In the genomic region with DNA sequence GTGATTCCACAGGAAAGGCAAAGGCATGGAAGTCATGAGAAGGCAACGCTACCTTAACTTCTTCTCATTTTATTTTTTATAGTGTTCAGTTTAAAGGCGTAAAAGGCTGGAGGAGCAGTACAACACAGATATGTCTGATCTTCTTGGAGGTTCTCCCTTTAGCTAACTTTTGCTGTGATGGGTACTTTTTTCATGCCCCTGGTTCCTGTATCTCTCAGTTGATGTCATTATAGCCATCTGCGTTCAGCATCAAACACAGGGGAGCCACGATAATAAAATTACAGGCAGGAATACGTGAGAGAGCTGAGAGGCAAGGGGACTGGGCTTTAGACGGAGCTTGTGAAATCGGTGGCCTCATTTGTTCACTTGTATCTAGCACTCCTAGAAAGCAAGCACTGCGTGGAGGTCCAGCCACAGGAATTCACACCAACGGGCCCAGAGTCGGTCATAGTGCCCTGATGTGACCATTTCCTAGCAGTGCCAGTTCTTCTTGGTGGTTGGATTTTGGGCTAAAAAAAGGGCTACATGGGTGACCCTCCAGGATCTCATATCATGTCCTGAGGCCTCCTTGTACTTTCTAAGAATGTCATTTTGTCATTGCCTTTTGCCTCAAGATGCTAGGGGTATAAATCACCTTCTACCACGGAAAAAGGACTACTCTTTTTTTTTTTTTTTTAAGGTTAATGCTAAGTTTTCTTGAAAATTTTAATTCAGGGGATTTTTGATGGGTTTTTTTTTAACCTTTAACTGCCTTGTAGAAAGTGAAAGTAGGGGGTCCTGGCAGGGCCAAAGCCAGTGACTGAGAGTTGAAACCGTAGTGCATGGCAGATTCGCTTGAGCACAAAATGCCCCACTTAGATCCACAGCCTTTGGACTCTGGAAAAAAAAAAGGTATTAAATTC, we compare ENCODE assay signal across 9 cellular contexts.
DNase-seq lines count a peak whose midpoint lies in the region; ATAC-seq and TF ChIP-seq lines count a peak whose summit lies in the region.
"Had no signal": no experiment of that assay in that cellular context is flagged by ENCODE, and none has a peak within 500 bp of the region (broad histone marks: within the 10 kb centered on the region; RNA-seq: fewer than 3 reads in every experiment).

No MANE protein-coding gene starts in this region.

- H3K9me3 Mint-ChIP-seq in CD8-positive, alpha-beta memory T cell = no peaks in the 10 kb centered on the region
- peaks cover 0 to 23% (median 6%) of the 10 kb centered on the region in 5 experiments for H3K9me3 Mint-ChIP-seq in brain

- H3K36me3 ChIP-seq in CD8-positive, alpha-beta memory T cell (ENCODE audit: insufficient read depth, low read length) = peaks cover 29% of the 10 kb centered on the region

- POLR2A ChIA-PET in CD8-positive, alpha-beta memory T cell (lab: Charles Lee) = interaction anchor here (0.6 to 1.9 kb wide), 6 partner anchors 31 to 190 kb away, joined by 3 to 6 read pairs (median 4); no protein-coding TSS in a partner anchor

- peaks cover 8 to 83% (median 24%) of the 10 kb centered on the region in 3 donors for H3K36me3 Mint-ChIP-seq in CD8-positive, alpha-beta memory T cell
- H3K36me3 Mint-ChIP-seq in brain = peaks cover 62% of the 10 kb centered on the region

- peak overlapping the region in 7 of 8 donors; percentile 80 to 95 (median 93) for H3K27ac Mint-ChIP-seq in CD8-positive, alpha-beta memory T cell
- peak overlapping the region in 4 of 5 experiments; percentile 73 to 89 (median 84) for H3K27ac Mint-ChIP-seq in brain

- peak overlapping the region; percentile 68 to 86 (median 77) for H3K4me3 Mint-ChIP-seq in CD8-positive, alpha-beta memory T cell
- H3K4me3 Mint-ChIP-seq in brain = peak overlapping the region in 4 of 5 experiments; percentile 34 to 68 (median 58)

- H3K4me1 ChIP-seq in CD8-positive, alpha-beta memory T cell (ENCODE audit: insufficient read depth, low read length) = peaks cover 95% of the 10 kb centered on the region

- peak in 2 of 5 donors; percentile 25 to 26 for DNase-seq in CD8-positive, alpha-beta memory T cell
- DNase-seq in T1000 (lab: John Stamatoyannopoulos, UW) = no peak
- no peak for DNase-seq in GM03348 (ENCODE audit: low spot score)
- DNase-seq in nucleus accumbens (lab: John Stamatoyannopoulos, UW) = no peak
- DNase-seq: NCI-H1048 had no signal

- H3K27ac ChIP-seq in CD8-positive, alpha-beta memory T cell (ENCODE audit: low read depth, low read length) = no peak overlapping the region

- no peak for TF ChIP-seq CTCF in brain (conservative IDR thresholded peaks at IDR 0.05)

- H3K9me3 ChIP-seq in CD8-positive, alpha-beta memory T cell (ENCODE audit: low read length) = no peaks in the 10 kb centered on the region

- peaks cover 99 to 100% (median 99%) of the 10 kb centered on the region in 3 donors for H3K4me1 Mint-ChIP-seq in CD8-positive, alpha-beta memory T cell
- peaks cover 96% of the 10 kb centered on the region for H3K4me1 Mint-ChIP-seq in brain

- H3K27me3 ChIP-seq in CD8-positive, alpha-beta memory T cell (ENCODE audit: insufficient read depth, low read length, poor library complexity, severe bottlenecking) = no peaks in the 10 kb centered on the region

- peak overlapping the region; percentile 15 for H3K4me3 ChIP-seq in CD8-positive, alpha-beta memory T cell (ENCODE audit: low read length)

- no peaks in the 10 kb centered on the region for H3K27me3 Mint-ChIP-seq in CD8-positive, alpha-beta memory T cell
- no peaks in the 10 kb centered on the region for H3K27me3 Mint-ChIP-seq in brain

- CTCF ChIA-PET in CD8-positive, alpha-beta memory T cell (lab: Charles Lee) = interaction anchor here (1.5 kb wide), 2 partner anchors 38 to 59 kb away, joined by 3 to 4 read pairs; no protein-coding TSS in a partner anchor

- peak; percentile 50 for ATAC-seq in GM19372 (IDR thresholded peaks at IDR 0.05; ENCODE audit: low read depth, unreplicated experiment)
- peak; percentile 59 for ATAC-seq in HG03135 (IDR thresholded peaks at IDR 0.05; ENCODE audit: unreplicated experiment)
- ATAC-seq in HG03280 (IDR thresholded peaks at IDR 0.05; ENCODE audit: unreplicated experiment) = no peak
